ENCODE assay signal across 24 cellular contexts in the genomic region with DNA sequence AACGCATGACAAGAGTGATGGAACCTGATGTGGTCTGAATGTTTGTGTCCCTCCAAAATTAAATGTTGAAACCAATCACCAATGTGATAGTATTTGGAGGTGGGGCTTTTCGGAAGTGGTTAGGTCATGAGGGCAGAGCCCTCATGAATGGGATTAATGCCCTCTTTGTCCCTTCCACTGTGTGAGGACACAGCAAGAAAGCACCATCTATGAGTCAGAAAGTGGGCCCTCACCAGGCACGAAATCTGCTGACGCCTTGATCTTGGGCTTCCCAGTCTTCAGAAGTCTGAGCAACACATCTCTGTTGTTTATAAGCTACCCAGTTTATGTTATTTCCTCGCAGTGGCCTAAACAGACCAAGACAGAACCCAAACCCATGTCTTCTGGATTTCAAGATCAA.
DNase-seq lines count a peak whose midpoint lies in the region; ATAC-seq, FAIRE-seq and TF ChIP-seq lines count a peak whose summit lies in the region.
"Had no signal": no experiment of that assay in that cellular context is flagged by ENCODE, and none has a peak within 500 bp of the region (broad histone marks: within the 10 kb centered on the region; RNA-seq: fewer than 3 reads in every experiment).

No MANE protein-coding gene starts in this region.

- peak; percentile 39 for FAIRE-seq in keratinocyte (lab: Jason Lieb, UNC)
- FAIRE-seq: A204.1, D721Med, G401.6, GM12891, GM19239 had no signal

- H3K27ac ChIP-seq in IMR-90 (ENCODE audit: insufficient read depth, low read length) (no peak overlapping the region), keratinocyte (ENCODE audit: control insufficient read depth, insufficient read depth, low read length) (no peak overlapping the region), substantia nigra (ENCODE audit: low read depth, low read length, poor library complexity, severe bottlenecking) (no peak overlapping the region)
- H3K27ac ChIP-seq: BLaER1 had no signal

- no peak for TF ChIP-seq CTCF in IMR-90 (conservative IDR thresholded peaks at IDR 0.05; ENCODE audit: low read depth, low read length)
- TF ChIP-seq CTCF in keratinocyte (optimal IDR thresholded peaks at IDR 0.05 in 1 of 3, IDR thresholded peaks at IDR 0.05 in 1 of 3, conservative IDR thresholded peaks at IDR 0.05 in 1 of 3; ENCODE audit: extremely low read depth in 1 of 3, insufficient read depth in 2 of 3, low read length in 3 of 3) = no peak

- H3K4me1 ChIP-seq in IMR-90 (ENCODE audit: control insufficient read depth, insufficient read depth, low read length) (peaks cover 16% of the 10 kb centered on the region), keratinocyte (ENCODE audit: control insufficient read depth, extremely low read depth, insufficient read depth, low read length) (peaks cover 35% of the 10 kb centered on the region)
- H3K4me1 ChIP-seq: BE2C, BLaER1 had no signal

- ATAC-seq in IMR-90 (ENCODE audit: low read depth) = no peak
- ATAC-seq in GM19397 (IDR thresholded peaks at IDR 0.05; ENCODE audit: unreplicated experiment) = no peak
- no peak for ATAC-seq in HG03135 (IDR thresholded peaks at IDR 0.05; ENCODE audit: unreplicated experiment)

- H4K8ac ChIP-seq in IMR-90 (ENCODE audit: low read depth in 2 of 2, low read length in 2 of 2) = no peak overlapping the region

- TF ChIP-seq POLR2A in IMR-90 (IDR thresholded peaks at IDR 0.05; ENCODE audit: low read depth, low read length) = no peak

- H4K20me1 ChIP-seq in IMR-90 (ENCODE audit: insufficient read depth, low read length) (no peaks in the 10 kb centered on the region), keratinocyte (ENCODE audit: control insufficient read depth, extremely low read depth, insufficient read depth, low read length) (no peaks in the 10 kb centered on the region)
- H4K20me1 ChIP-seq: BLaER1 had no signal

- H3K9me3 ChIP-seq in IMR-90 (ENCODE audit: control insufficient read depth, insufficient read depth, low read length) = peaks cover 2% of the 10 kb centered on the region; the same call in 1 of the 2 replicates
- no peaks in the 10 kb centered on the region for H3K9me3 ChIP-seq in keratinocyte (ENCODE audit: control insufficient read depth, low read depth, low read length)
- H3K9me3 ChIP-seq: BE2C, BLaER1 had no signal

- H2BK20ac ChIP-seq in IMR-90 (ENCODE audit: low read depth, low read length) = no peak overlapping the region

- no peak overlapping the region for H2BK15ac ChIP-seq in IMR-90 (ENCODE audit: low read depth, low read length)

- H2AFZ ChIP-seq in IMR-90 (replicated peaks; ENCODE audit: low read length, poor library complexity) (no peak overlapping the region), keratinocyte (ENCODE audit: control insufficient read depth, low read length) (no peak overlapping the region)

- CTCF ChIA-PET in IMR-90 (lab: Yijun Ruan, JAX) = no interaction called here

- no peak for TF ChIP-seq RAD21 in IMR-90 (IDR thresholded peaks at IDR 0.05; ENCODE audit: low read length)

- no peak for DNase-seq in IMR-90
- peak; percentile 99 for DNase-seq in SK-MEL-5 (ENCODE audit: low read depth, low spot score)
- DNase-seq in keratinocyte (ENCODE audit: low read depth, low spot score) = no peak
- DNase-seq in NCI-H526 treated with DMSO at 0.1 percent for 48 hours (lab: John Stamatoyannopoulos, UW) = no peak
- no peak for DNase-seq in substantia nigra (lab: John Stamatoyannopoulos, UW)
- DNase-seq: 8988T; ACHN; BE2C; C1 segment of cervical spinal cord; Caco-2; Calu3; CD4-positive, alpha-beta memory T cell; CD4-positive, CD25-positive, alpha-beta regulatory T cell; CD8-positive, alpha-beta memory T cell; DMS79 treated with DMSO at 0.1 percent for 48 hours; GF-D8 had no signal

- no peak overlapping the region for H3K56ac ChIP-seq in IMR-90 (ENCODE audit: extremely low read depth, insufficient read depth, low read length)

- BruUV-seq in IMR-90 (replicated peaks; lab: Mats Ljungman, UMichigan) = no TSS peak

- WGBS in IMR-90 (ENCODE audit: extremely low coverage in 2 of 2, insufficient read length in 1 of 2), 2 experiments = no CpG with 5 or more reads among the region's 5 CpGs

- dilution Hi-C loops in IMR-90 (cut with HindIII; ENCODE audit: low sequenced_read_pairs, unreplicated experiment) = no loop called here
- dilution Hi-C loops in keratinocyte (cut with MboI; ENCODE audit: extremely low pct_ligation_motif_present, low sequenced_read_pairs) = no loop called here

- in situ Hi-C loops in IMR-90 (cut with MboI; ENCODE audit: low sequenced_read_pairs) (no loop called here), SK-MEL-5 (cut with HindIII; ENCODE audit: low pct_unique_long_range_greater_than_20kb, low sequenced_read_pairs) (loop anchor here (5.0 kb wide), 1 partner anchor 69 kb away; no protein-coding TSS in a partner anchor)

- H2BK5ac ChIP-seq in IMR-90 (ENCODE audit: low read depth, low read length, poor library complexity, severe bottlenecking) = no peak overlapping the region

- H3K23ac ChIP-seq in IMR-90 (ENCODE audit: low read depth, low read length) = no peak overlapping the region

- no peaks in the 10 kb centered on the region for H3K79me1 ChIP-seq in IMR-90 (ENCODE audit: low read depth in 1 of 2, low read length in 2 of 2)

- H3K14ac ChIP-seq in IMR-90 (replicated peaks; ENCODE audit: low read depth, low read length) = no peak overlapping the region

- H3K9me1 ChIP-seq in IMR-90 (ENCODE audit: insufficient read depth, low read length) (peaks cover 3% of the 10 kb centered on the region), keratinocyte (ENCODE audit: control insufficient read depth, extremely low read depth, insufficient read depth, low read length) (no peaks in the 10 kb centered on the region)

- no peak overlapping the region for H3K18ac ChIP-seq in IMR-90 (ENCODE audit: low read depth, low read length)

- peak overlapping the region; percentile 22; the same call in 1 of the 2 replicates for H2AK5ac ChIP-seq in IMR-90 (ENCODE audit: low read depth, low read length)

- H4K91ac ChIP-seq in IMR-90 (ENCODE audit: insufficient read depth, low read depth, low read length) = no peak overlapping the region

- no peak overlapping the region for H4K5ac ChIP-seq in IMR-90 (ENCODE audit: low read depth, low read length)

- H3K4me3 ChIP-seq in IMR-90 (ENCODE audit: insufficient read depth, low read depth, low read length) (no peak overlapping the region), keratinocyte (ENCODE audit: control insufficient read depth in 2 of 3, extremely low read depth in 1 of 3, insufficient read depth in 2 of 3, low read depth in 1 of 3, low read length in 3 of 3) (no peak overlapping the region)
- H3K4me3 ChIP-seq: BLaER1 had no signal

- no peaks in the 10 kb centered on the region for H3K79me2 ChIP-seq in keratinocyte (ENCODE audit: control insufficient read depth, insufficient read depth, low read length)

- no peak overlapping the region for H2BK120ac ChIP-seq in IMR-90 (ENCODE audit: low read depth, low read length)

- no peak overlapping the region; the same call in 1 of the 2 replicates for H3K4ac ChIP-seq in IMR-90 (ENCODE audit: low read depth, low read length)

- no peaks in the 10 kb centered on the region for H3K27me3 ChIP-seq in IMR-90 (ENCODE audit: control insufficient read depth, insufficient read depth, low read length)
- H3K27me3 ChIP-seq in keratinocyte (ENCODE audit: control insufficient read depth, extremely low read depth, insufficient read depth, low read length) = no peaks in the 10 kb centered on the region
- H3K27me3 ChIP-seq: BE2C, BLaER1 had no signal

- no peaks in the 10 kb centered on the region for H3K36me3 ChIP-seq in IMR-90 (ENCODE audit: control insufficient read depth, insufficient read depth, low read length)
- no peaks in the 10 kb centered on the region for H3K36me3 ChIP-seq in keratinocyte (ENCODE audit: control insufficient read depth in 2 of 2, extremely low read depth in 1 of 2, insufficient read depth in 2 of 2, low read length in 2 of 2)
- H3K36me3 ChIP-seq: BE2C, BLaER1 had no signal

- H3K4me2 ChIP-seq in IMR-90 (ENCODE audit: low read depth, low read length) = no peak overlapping the region
- H3K4me2 ChIP-seq in keratinocyte (ENCODE audit: control insufficient read depth, extremely low read depth, insufficient read depth, low read depth, low read length) = no peak overlapping the region
- H3K4me2 ChIP-seq: BLaER1 had no signal

- intact Hi-C loops in IMR-90 (cut with micrococcal nuclease) = no loop called here

- no peak overlapping the region for H3K9ac ChIP-seq in IMR-90 (ENCODE audit: low read depth, low read length)
- no peak overlapping the region for H3K9ac ChIP-seq in keratinocyte (ENCODE audit: control insufficient read depth, extremely low read depth, insufficient read depth, low read length)
- H3K9ac ChIP-seq: BLaER1 had no signal

- POLR2A ChIA-PET in IMR-90 (lab: Charles Lee; ENCODE audit: unreplicated experiment) = no interaction called here

- H2AK9ac ChIP-seq in IMR-90 (replicated peaks; ENCODE audit: low read depth, low read length, poor library complexity) = no peak overlapping the region

TF ChIP-seq in IMR-90, 13 proteins besides CTCF, POLR2A, EP300 and RAD21 (continues in another document):
- TF ChIP-seq RCOR1 (IDR thresholded peaks at IDR 0.05; ENCODE audit: insufficient replicate concordance, low read length) = no peak
- TF ChIP-seq MAZ (IDR thresholded peaks at IDR 0.05; ENCODE audit: borderline replicate concordance, low read depth, low read length) = no peak
- no peak for TF ChIP-seq SMC3 (IDR thresholded peaks at IDR 0.05; ENCODE audit: low read depth, low read length)
- TF ChIP-seq, protein P1, sequence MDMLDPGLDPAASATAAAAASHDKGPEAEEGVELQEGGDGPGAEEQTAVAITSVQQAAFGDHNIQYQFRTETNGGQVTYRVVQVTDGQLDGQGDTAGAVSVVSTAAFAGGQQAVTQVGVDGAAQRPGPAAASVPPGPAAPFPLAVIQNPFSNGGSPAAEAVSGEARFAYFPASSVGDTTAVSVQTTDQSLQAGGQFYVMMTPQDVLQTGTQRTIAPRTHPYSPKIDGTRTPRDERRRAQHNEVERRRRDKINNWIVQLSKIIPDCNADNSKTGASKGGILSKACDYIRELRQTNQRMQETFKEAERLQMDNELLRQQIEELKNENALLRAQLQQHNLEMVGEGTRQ (IDR thresholded peaks at IDR 0.05; ENCODE audit: low read depth, low read length) = no peak
- TF ChIP-seq MXI1 (IDR thresholded peaks at IDR 0.05; ENCODE audit: borderline replicate concordance, low read depth, low read length) = no peak
- no peak for TF ChIP-seq NFE2L2 (IDR thresholded peaks at IDR 0.05; ENCODE audit: low read depth, low read length)
- TF ChIP-seq, protein P2, sequence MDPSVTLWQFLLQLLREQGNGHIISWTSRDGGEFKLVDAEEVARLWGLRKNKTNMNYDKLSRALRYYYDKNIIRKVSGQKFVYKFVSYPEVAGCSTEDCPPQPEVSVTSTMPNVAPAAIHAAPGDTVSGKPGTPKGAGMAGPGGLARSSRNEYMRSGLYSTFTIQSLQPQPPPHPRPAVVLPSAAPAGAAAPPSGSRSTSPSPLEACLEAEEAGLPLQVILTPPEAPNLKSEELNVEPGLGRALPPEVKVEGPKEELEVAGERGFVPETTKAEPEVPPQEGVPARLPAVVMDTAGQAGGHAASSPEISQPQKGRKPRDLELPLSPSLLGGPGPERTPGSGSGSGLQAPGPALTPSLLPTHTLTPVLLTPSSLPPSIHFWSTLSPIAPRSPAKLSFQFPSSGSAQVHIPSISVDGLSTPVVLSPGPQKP (IDR thresholded peaks at IDR 0.05; ENCODE audit: borderline replicate concordance, low read depth, low read length) = no peak
- TF ChIP-seq MAFK (IDR thresholded peaks at IDR 0.05; ENCODE audit: low read depth, low read length) = no peak
